Comparison of ENCODE assay signal across 8 cellular contexts in the genomic region with DNA sequence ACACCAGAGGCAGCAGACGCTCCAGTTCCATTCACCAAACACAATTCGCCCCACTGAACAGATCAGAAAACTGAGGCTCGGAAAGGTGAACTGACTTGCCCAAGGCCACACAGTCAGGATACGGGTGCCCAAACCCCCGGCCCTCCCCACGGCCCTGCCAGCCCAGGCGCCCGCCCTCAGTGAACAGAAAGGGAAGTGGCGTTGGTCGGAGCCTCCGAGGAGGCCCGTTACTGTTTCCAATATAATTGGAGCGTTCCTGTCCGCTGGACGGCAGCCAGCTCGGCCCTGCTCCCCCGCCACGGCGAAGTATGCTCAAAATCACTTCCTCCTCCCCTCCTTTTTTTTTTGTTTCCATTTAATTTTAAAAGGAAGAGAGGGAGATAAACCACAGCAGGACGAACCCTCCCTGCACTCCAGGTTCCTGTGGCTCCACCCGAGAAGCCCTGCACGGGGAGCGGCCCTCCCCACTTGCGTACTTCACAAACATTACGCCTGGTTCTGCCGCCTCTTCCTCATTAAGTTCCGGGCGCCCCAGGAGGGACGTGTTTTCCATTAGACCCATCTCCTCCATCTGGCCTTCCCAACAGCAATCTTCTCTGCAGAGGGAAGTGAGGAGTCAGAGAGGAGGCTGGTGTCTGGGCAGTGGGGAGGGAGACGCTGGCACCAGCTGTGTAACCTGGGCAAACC.
A peak's percentile ranks its signal among the peaks of the same experiment; 100 is the strongest.
DNase-seq lines count a peak whose midpoint lies in the region; ATAC-seq and TF ChIP-seq lines count a peak whose summit lies in the region.

No MANE protein-coding gene starts in this region.

- H3K79me2 ChIP-seq in hepatocyte, result peaks cover 97% of the 10 kb centered on the region

- WGBS in hepatocyte (ENCODE audit: low lambda C conversion rate, missing lambda C conversion rate), result 45% methylated on average over 30 of the region's 30 CpGs

- no peak overlapping the region for H2AFZ ChIP-seq in hepatocyte

- H3K4me2 ChIP-seq in BLaER1, result peak overlapping the region; percentile 80
- peak overlapping the region; percentile 67 for H3K4me2 ChIP-seq in hepatocyte

- TF ChIP-seq CTCF in hepatocyte (IDR thresholded peaks at IDR 0.05; ENCODE audit: poor library complexity), result no peak

- no peak for ATAC-seq in stimulated activated memory B cell treated with anti-CD40 and anti-IgM and Interleukin-4, amounts not matched to agents 10 μg/mL and 1 μg/mL and 100 μg/mL, for 72 hours
- no peak for ATAC-seq in HG03108 (IDR thresholded peaks at IDR 0.05; ENCODE audit: unreplicated experiment)
- ATAC-seq in GM21515 (IDR thresholded peaks at IDR 0.05; ENCODE audit: unreplicated experiment), result no peak

- peaks cover 19% of the 10 kb centered on the region for H3K36me3 Mint-ChIP-seq in stimulated activated memory B cell treated with anti-CD40 and anti-IgM and Interleukin-4, amounts not matched to agents 10 μg/mL and 1 μg/mL and 100 μg/mL, for 72 hours

- H3K9me3 Mint-ChIP-seq in stimulated activated memory B cell treated with anti-CD40 and anti-IgM and Interleukin-4, amounts not matched to agents 10 μg/mL and 1 μg/mL and 100 μg/mL, for 72 hours, result peaks cover 4% of the 10 kb centered on the region

- H3K4me1 Mint-ChIP-seq in stimulated activated memory B cell treated with anti-CD40 and anti-IgM and Interleukin-4, amounts not matched to agents 10 μg/mL and 1 μg/mL and 100 μg/mL, for 72 hours, result peaks cover 85% of the 10 kb centered on the region

- H3K27ac Mint-ChIP-seq in stimulated activated memory B cell treated with anti-CD40 and anti-IgM and Interleukin-4, amounts not matched to agents 10 μg/mL and 1 μg/mL and 100 μg/mL, for 72 hours, result peak overlapping the region; percentile 26

- no peaks in the 10 kb centered on the region for H3K27me3 ChIP-seq in BLaER1
- H3K27me3 ChIP-seq in adipocyte (replicated peaks; ENCODE audit: control insufficient read depth, insufficient read depth, low read length), result no peaks in the 10 kb centered on the region
- H3K27me3 ChIP-seq in hepatocyte, result no peaks in the 10 kb centered on the region

- peaks cover 97% of the 10 kb centered on the region for H3K4me1 ChIP-seq in BLaER1
- peaks cover 38% of the 10 kb centered on the region for H3K4me1 ChIP-seq in adipocyte (ENCODE audit: control insufficient read depth, insufficient read depth, low read length)
- peaks cover 75% of the 10 kb centered on the region for H3K4me1 ChIP-seq in hepatocyte (ENCODE audit: insufficient read depth)

- no peaks in the 10 kb centered on the region for H3K27me3 Mint-ChIP-seq in stimulated activated memory B cell treated with anti-CD40 and anti-IgM and Interleukin-4, amounts not matched to agents 10 μg/mL and 1 μg/mL and 100 μg/mL, for 72 hours

- H3K9me2 ChIP-seq in hepatocyte (replicated peaks; ENCODE audit: insufficient read depth), result no peaks in the 10 kb centered on the region

- H3K9me3 ChIP-seq in BLaER1, result no peaks in the 10 kb centered on the region
- no peaks in the 10 kb centered on the region for H3K9me3 ChIP-seq in adipocyte (ENCODE audit: control insufficient read depth, low read length)
- no peaks in the 10 kb centered on the region for H3K9me3 ChIP-seq in hepatocyte (ENCODE audit: low read depth)

- H3K4me3 ChIP-seq in BLaER1 (peak overlapping the region; percentile 34), adipocyte (ENCODE audit: low read length) (no peak overlapping the region), hepatocyte (no peak overlapping the region)

- H3K27ac ChIP-seq in BLaER1 (peak overlapping the region; percentile 68), hepatocyte (peak overlapping the region; percentile 91)

- DNase-seq in NCI-H187 (lab: John Stamatoyannopoulos, UW) (peak; percentile 68 to 84), adipocyte (ENCODE audit: low read depth) (peak; percentile 69), hepatocyte (ENCODE audit: low spot score) (peak; percentile 64), RPMI8226 (no peak)

- H3K9ac ChIP-seq in BLaER1 (peak overlapping the region; percentile 55; the same call in 1 of the 2 replicates), adipocyte (ENCODE audit: low read length) (peak overlapping the region; percentile 40)

- H3K36me3 ChIP-seq in BLaER1 (peaks cover 17% of the 10 kb centered on the region; the same call in 1 of the 2 replicates), adipocyte (ENCODE audit: control insufficient read depth, insufficient read depth, low read length, severe bottlenecking) (no peaks in the 10 kb centered on the region), hepatocyte (replicated peaks; ENCODE audit: insufficient read depth, low read depth) (no peaks in the 10 kb centered on the region)

- H4K20me1 ChIP-seq in BLaER1, result peaks cover 100% of the 10 kb centered on the region
- H4K20me1 ChIP-seq in hepatocyte (ENCODE audit: insufficient read depth, poor library complexity, severe bottlenecking), result peaks cover 77% of the 10 kb centered on the region

- H3K4me3 Mint-ChIP-seq in stimulated activated memory B cell treated with anti-CD40 and anti-IgM and Interleukin-4, amounts not matched to agents 10 μg/mL and 1 μg/mL and 100 μg/mL, for 72 hours, result no peak overlapping the region
